ENCODE assay signal across 8 cellular contexts in genomic region chr1:179079113-179079761, GRCh38. TPM values are rescaled to one million over a fixed set of nuclear protein-coding genes. Genes with fewer than 3 reads are reported as not detected.
DNase-seq lines count a peak whose midpoint lies in the region; ATAC-seq, FAIRE-seq and TF ChIP-seq lines count a peak whose summit lies in the region.

No MANE protein-coding gene starts in this region.

- TF ChIP-seq CTCF in mucosa of descending colon (IDR thresholded peaks at IDR 0.05) (peak; percentile 52), testis (IDR thresholded peaks at IDR 0.05) (peak; percentile 60 to 64 (median 62))

- peak; percentile 18 for ATAC-seq in HG03520 (IDR thresholded peaks at IDR 0.05; ENCODE audit: unreplicated experiment)
- peak; percentile 26 for ATAC-seq in mucosa of descending colon
- no peak for ATAC-seq in HG03439 (IDR thresholded peaks at IDR 0.05; ENCODE audit: unreplicated experiment)

- peaks cover 20% of the 10 kb centered on the region for H3K4me1 ChIP-seq in mucosa of descending colon (ENCODE audit: low read depth)
- H3K4me1 ChIP-seq in testis: peaks cover 13% of the 10 kb centered on the region

- TF ChIP-seq POLR2A in testis (IDR thresholded peaks at IDR 0.05): no peak

- FAIRE-seq in endometrium (lab: Jason Lieb, UNC): peak; percentile 74

- H3K9me3 ChIP-seq in mucosa of descending colon (no peaks in the 10 kb centered on the region), testis (no peaks in the 10 kb centered on the region)

- no peak overlapping the region for H3K27ac ChIP-seq in testis

- H3K4me3 ChIP-seq in mucosa of descending colon: no peak overlapping the region
- H3K4me3 ChIP-seq in testis: no peak overlapping the region

- DNase-seq in Daoy (ENCODE audit: low read depth): peak; percentile 68
- DNase-seq in NCI-H510A treated with DMSO at 0.1 percent for 48 hours (lab: John Stamatoyannopoulos, UW): peak; percentile 87
- DNase-seq in activated CD4-positive, alpha-beta T cell treated with anti-CD3 and anti-CD28 coated beads for 48 hours: peak; percentile 58
- peak in 1 of 3 donors; percentile 80 for DNase-seq in mucosa of descending colon
- DNase-seq in testis: peak; percentile 78

- intact Hi-C loops in mucosa of descending colon (cut with DNase I, micrococcal nuclease): no loop called here
- intact Hi-C loops in testis (cut with DNase I; ENCODE audit: low total_unique reads): no loop called here

- H3K27me3 ChIP-seq in testis: no peaks in the 10 kb centered on the region

- 56 to 57% methylated on average over 18 of the region's 18 CpGs for WGBS in testis, 2 donors

- H3K36me3 ChIP-seq in mucosa of descending colon (ENCODE audit: low read depth) (no peaks in the 10 kb centered on the region), testis (ENCODE audit: low read depth, missing control alignments) (no peaks in the 10 kb centered on the region)

RNA-seq across cellular contexts. Expression of gene TOR3A, which starts 2.6 kb away (rescaled TPM):
- total RNA-seq in Daoy (2014; rRNA removed; shearing (Covaris generic)): 27.7 and 39.2 TPM in 2 replicates
- total RNA-seq in mucosa of descending colon (10 to 100 TPM; 22.8 to 28.1 (median 25.3) TPM), testis (10 to 100 TPM; 16.3 to 17.6 TPM)
- polyA plus RNA-seq in testis (ENCODE audit: insufficient read depth, low read depth, low replicate concordance): 10.1 TPM

RNA-seq across cellular contexts. Expression of gene FAM20B, which starts 53.5 kb away (rescaled TPM):
- 30.9 and 38.5 TPM in 2 replicates for total RNA-seq in Daoy (2014; rRNA removed; shearing (Covaris generic))
- total RNA-seq in mucosa of descending colon (10 to 100 TPM; 28.6 to 86.8 (median 36.5) TPM), testis (10 to 100 TPM; 16.8 to 20.1 TPM)
- polyA plus RNA-seq in testis (ENCODE audit: insufficient read depth, low read depth, low replicate concordance): 22.3 TPM
